Comparison of ENCODE assay signal across 14 cellular contexts in genomic region chr22:21690401-21690801, GRCh38. TPM values are rescaled to one million over a fixed set of nuclear protein-coding genes. Genes with fewer than 3 reads are reported as not detected.
DNase-seq lines count a peak whose midpoint lies in the region; ATAC-seq and TF ChIP-seq lines count a peak whose summit lies in the region.
"Had no signal": no experiment of that assay in that cellular context is flagged by ENCODE, and none has a peak within 500 bp of the region (broad histone marks: within the 10 kb centered on the region; RNA-seq: fewer than 3 reads in every experiment).

No MANE protein-coding gene starts in this region.

- H3K36me3 Mint-ChIP-seq in IgD-negative memory B cell, result no peaks in the 10 kb centered on the region
- H3K36me3 Mint-ChIP-seq in activated naive CD8-positive, alpha-beta T cell, result peaks cover 2% of the 10 kb centered on the region

- H3K27me3 Mint-ChIP-seq in IgD-negative memory B cell, result no peaks in the 10 kb centered on the region
- H3K27me3 Mint-ChIP-seq in activated naive CD8-positive, alpha-beta T cell, result no peaks in the 10 kb centered on the region

- no peak overlapping the region for H3K27ac ChIP-seq in osteoblast (ENCODE audit: low read depth, low read length)
- no peak overlapping the region for H3K27ac ChIP-seq in suprapubic skin
- H3K27ac ChIP-seq: 22Rv1, SJSA1 had no signal

- DNase-seq in DMS 273 (lab: John Stamatoyannopoulos, UW; ENCODE audit: unreplicated experiment) (peak; percentile 44), DMS 273 treated with DMSO at 0.1 percent for 48 hours (lab: John Stamatoyannopoulos, UW) (no peak), osteoblast (ENCODE audit: insufficient read length, low spot score, missing footprints) (peak; percentile 61), occipital lobe (lab: John Stamatoyannopoulos, UW) (no peak), suprapubic skin (ENCODE audit: low spot score in 2 of 2) (no peak)
- DNase-seq: activated CD4-positive, CD25-positive, alpha-beta regulatory T cell treated with anti-CD3 and anti-CD28 coated beads, Interleukin-2, amount 50 U/mL, for 72 hours; NCI-H510A; stimulated activated CD4-positive, alpha-beta T cell treated with anti-CD3 and anti-CD28 coated beads, Interleukin-1b, Interleukin-23, amount 100 ng/mL, for 48 hours had no signal

- no peaks in the 10 kb centered on the region for H3K9me3 Mint-ChIP-seq in IgD-negative memory B cell
- no peaks in the 10 kb centered on the region for H3K9me3 Mint-ChIP-seq in activated naive CD8-positive, alpha-beta T cell (ENCODE audit: low read depth)

- H2AFZ ChIP-seq in osteoblast (ENCODE audit: low read length), result no peak overlapping the region

- TF ChIP-seq EP300 in suprapubic skin (IDR thresholded peaks at IDR 0.05), result no peak

- peaks cover 5 to 10% (median 8%) of the 10 kb centered on the region in 3 donors for H3K4me1 Mint-ChIP-seq in IgD-negative memory B cell
- H3K4me1 Mint-ChIP-seq in activated naive CD8-positive, alpha-beta T cell (ENCODE audit: low read depth), result peaks cover 8% of the 10 kb centered on the region

- TF ChIP-seq CTCF in osteoblast (IDR thresholded peaks at IDR 0.05; ENCODE audit: extremely low read depth, low read depth, low read length), result no peak
- no peak for TF ChIP-seq CTCF in suprapubic skin (IDR thresholded peaks at IDR 0.05)

- no peak overlapping the region for H3K4me3 ChIP-seq in osteoblast (ENCODE audit: insufficient read depth, low read length)
- H3K4me3 ChIP-seq in suprapubic skin, result no peak overlapping the region
- H3K4me3 ChIP-seq: gastroesophageal sphincter, SJSA1 had no signal

- peak overlapping the region in 2 of 3 donors; percentile 91 to 92 for H3K27ac Mint-ChIP-seq in IgD-negative memory B cell
- peak overlapping the region; percentile 93 for H3K27ac Mint-ChIP-seq in activated naive CD8-positive, alpha-beta T cell

- 65% methylated on average over 5 of the region's 5 CpGs for WGBS in suprapubic skin

- H4K20me1 ChIP-seq in osteoblast (ENCODE audit: insufficient read depth, low read length), result no peaks in the 10 kb centered on the region

- TF ChIP-seq POLR2A in suprapubic skin (IDR thresholded peaks at IDR 0.05), result no peak

- H3K27me3 ChIP-seq in osteoblast (ENCODE audit: insufficient read depth, low read length) (no peaks in the 10 kb centered on the region), suprapubic skin (no peaks in the 10 kb centered on the region)
- H3K27me3 ChIP-seq: gastroesophageal sphincter, SJSA1 had no signal

- no peaks in the 10 kb centered on the region for H3K79me2 ChIP-seq in osteoblast (ENCODE audit: insufficient read depth, low read length)

- no peak overlapping the region for H3K4me2 ChIP-seq in osteoblast (ENCODE audit: insufficient read depth, low read length)

- H3K4me1 ChIP-seq in osteoblast (ENCODE audit: insufficient read depth, low read length), result no peaks in the 10 kb centered on the region
- no peaks in the 10 kb centered on the region for H3K4me1 ChIP-seq in suprapubic skin
- H3K4me1 ChIP-seq: SJSA1 had no signal

- H3K9me3 ChIP-seq in osteoblast (ENCODE audit: low read depth, low read length) (no peaks in the 10 kb centered on the region), suprapubic skin (no peaks in the 10 kb centered on the region)
- H3K9me3 ChIP-seq: gastroesophageal sphincter, SJSA1 had no signal

- no peak for ATAC-seq in HG02938 (IDR thresholded peaks at IDR 0.05; ENCODE audit: unreplicated experiment)
- ATAC-seq: gastroesophageal sphincter had no signal

- no peak overlapping the region for H3K4me3 Mint-ChIP-seq in IgD-negative memory B cell
- peak overlapping the region; percentile 54 for H3K4me3 Mint-ChIP-seq in activated naive CD8-positive, alpha-beta T cell

- H3K36me3 ChIP-seq in osteoblast (ENCODE audit: insufficient read depth, low read length) (peaks cover 32% of the 10 kb centered on the region), suprapubic skin (peaks cover 95% of the 10 kb centered on the region)

RNA-seq across cellular contexts. Expression of gene PPIL2, which starts 24.6 kb away (rescaled TPM):
- polyA plus RNA-seq in IgD-negative memory B cell, result 30.4 TPM
- total RNA-seq in osteoblast, result 25.3 and 29.2 TPM in 2 replicates
- 24.3 TPM for total RNA-seq in occipital lobe
- 100 to 1,000 TPM in 1 of 4 donors, 10 to 100 TPM in 3; 38.4 to 129 (median 40.3) TPM for total RNA-seq in suprapubic skin

RNA-seq across cellular contexts. Expression of gene YPEL1, which starts 45.2 kb away (rescaled TPM):
- polyA plus RNA-seq in IgD-negative memory B cell, result 16.8 TPM
- 1.8 and 2.2 TPM in 2 replicates for total RNA-seq in osteoblast
- 99.2 TPM for total RNA-seq in occipital lobe
- total RNA-seq in suprapubic skin, result 1 to 10 TPM; 1.5 to 5.1 (median 2.4) TPM

RNA-seq across cellular contexts. Expression of gene SDF2L1, which starts 48.3 kb away (rescaled TPM):
- polyA plus RNA-seq in IgD-negative memory B cell, result 61.5 TPM
- 10.5 and 13.3 TPM in 2 replicates for total RNA-seq in osteoblast
- 4.7 TPM for total RNA-seq in occipital lobe
- total RNA-seq in suprapubic skin, result 10 to 100 TPM; 11.2 to 23.6 (median 18.7) TPM

RNA-seq across cellular contexts. Expression of gene CCDC116, which starts 57.8 kb away (rescaled TPM):
- polyA plus RNA-seq in IgD-negative memory B cell, result 0.11 TPM
- 0.29 and 0.36 TPM in 2 replicates for total RNA-seq in osteoblast
- total RNA-seq in occipital lobe, result 0.16 TPM
- total RNA-seq in suprapubic skin, result 1 to 10 TPM in 2 of 4 donors, not detected in 2; 1.0 TPM

Comparison
In these comparisons a context has a peak if more than half of its experiments do, and no peak if none do; other contexts are left out.
1. DNase-seq: peak in DMS 273 (single experiment) and osteoblast (single experiment); none in DMS 273 treated with DMSO at 0.1 percent for 48 hours (single experiment), occipital lobe (single experiment) and suprapubic skin (0 of 2).
2. RNA of gene YPEL1, which starts 45.2 kb away (total RNA-seq): 99.2 TPM in occipital lobe (single experiment); 1.5 to 5.1 TPM in suprapubic skin and 1.8 to 2.2 TPM in osteoblast; every median in the first group is over 10 times any median in the second.